In the genomic region with DNA sequence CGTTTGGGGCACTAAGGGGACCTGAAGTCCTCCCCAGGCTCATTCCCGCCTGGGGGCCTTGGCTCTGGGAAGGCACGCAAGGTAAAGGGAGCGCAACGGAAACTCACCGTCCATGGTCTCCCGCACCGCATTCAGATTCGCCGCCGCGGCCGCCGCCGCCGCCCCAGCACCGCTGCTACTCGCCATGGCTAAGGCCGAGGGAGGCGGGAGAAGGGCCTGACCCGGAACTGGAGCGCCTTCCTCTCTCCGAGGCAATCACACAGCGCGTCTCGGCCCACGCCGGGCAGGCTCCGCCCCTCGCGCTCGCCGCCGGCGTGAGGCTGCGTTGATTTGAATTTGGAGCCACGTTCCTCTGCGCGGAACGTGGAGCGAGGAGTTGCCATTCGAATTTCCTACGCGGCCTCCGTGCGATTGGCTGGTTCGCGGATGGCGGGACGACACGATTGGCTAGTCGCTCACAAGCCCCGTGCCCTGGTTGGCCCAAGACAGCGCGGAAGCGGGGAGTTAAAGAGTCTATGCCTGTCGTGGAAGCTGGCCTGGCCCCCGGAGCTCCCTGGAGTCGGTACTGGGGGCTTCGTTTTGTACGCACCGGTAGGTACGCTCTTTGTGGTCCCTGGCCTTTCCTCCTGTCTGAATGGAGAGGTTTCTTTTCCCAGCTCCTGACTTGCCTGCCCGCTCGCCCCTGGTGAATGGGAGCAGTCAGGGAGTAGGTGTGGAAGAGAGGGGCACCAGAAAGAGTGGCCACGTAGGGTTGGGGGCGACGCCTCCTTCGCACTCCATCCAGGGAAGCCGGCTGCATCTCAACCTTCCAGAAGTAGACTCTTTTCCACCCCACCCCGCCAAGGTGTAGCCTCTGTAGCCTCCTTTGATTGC, we compare ENCODE assay signal across 8 cellular contexts. TPM values are rescaled to one million over a fixed set of nuclear protein-coding genes. Genes with fewer than 3 reads are reported as not detected.
DNase-seq lines count a peak whose midpoint lies in the region; ATAC-seq and TF ChIP-seq lines count a peak whose summit lies in the region.

A gene (plus strand): TSS at position 507 of the 873 bp plus-strand sequence. CDS start 1,018 bp downstream, outside the sequence.
A gene with protein sequence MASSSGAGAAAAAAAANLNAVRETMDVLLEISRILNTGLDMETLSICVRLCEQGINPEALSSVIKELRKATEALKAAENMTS (minus strand): TSS at position 213 of the 873 bp plus-strand sequence. CDS start 27 bp downstream, at position 186.

- H3K27ac Mint-ChIP-seq in activated naive CD4-positive, alpha-beta T cell treated with anti-CD3 and anti-CD28 coated beads, Interleukin-2, amount 50 U/mL, for 72 hours = peak within 1 kb of the TSS; percentile 94 to 97

- H3K4me3 ChIP-seq in GM12864 (ENCODE audit: low read depth, low read length) (peak within 1 kb of the TSS; percentile 93), testis (peak within 1 kb of the TSS; percentile 73 to 78)

- H3K36me3 ChIP-seq in testis (ENCODE audit: low read depth, missing control alignments) = no peaks in the 10 kb centered on the region

- no peak for TF ChIP-seq POLR2A in testis (IDR thresholded peaks at IDR 0.05)

- peaks cover 4% of the 10 kb centered on the region for H3K4me1 ChIP-seq in testis

- TF ChIP-seq CTCF in GM12864 (IDR thresholded peaks at IDR 0.05; ENCODE audit: low read depth, low read length, missing control alignments) (no peak), testis (IDR thresholded peaks at IDR 0.05) (no peak)

- peaks cover 44 to 55% of the 10 kb centered on the region in 2 donors for H3K36me3 Mint-ChIP-seq in activated naive CD4-positive, alpha-beta T cell treated with anti-CD3 and anti-CD28 coated beads, Interleukin-2, amount 50 U/mL, for 72 hours

- no peaks in the 10 kb centered on the region for H3K9me3 ChIP-seq in testis

- H3K9me3 Mint-ChIP-seq in activated naive CD4-positive, alpha-beta T cell treated with anti-CD3 and anti-CD28 coated beads, Interleukin-2, amount 50 U/mL, for 72 hours = peaks cover 0 to 6% of the 10 kb centered on the region in 2 donors

- DNase-seq in GM12864 (ENCODE audit: low read depth) = peak; percentile 95
- DNase-seq in NCI-H1105 treated with DMSO at 0.1 percent for 48 hours (lab: John Stamatoyannopoulos, UW) = peak; percentile 91
- peak; percentile 97 for DNase-seq in SKM-1 treated with dmso at 0.1 percent for 144 hours (lab: John Stamatoyannopoulos, UW; ENCODE audit: unreplicated experiment)
- DNase-seq in activated naive CD4-positive, alpha-beta T cell treated with anti-CD3 and anti-CD28 coated beads, Interleukin-2, amount 50 U/mL, for 72 hours (ENCODE audit: low spot score in 2 of 2) = peak; percentile 91 to 96
- DNase-seq in glomerular endothelial cell (ENCODE audit: extremely low read depth, low read depth, low spot score) = peak; percentile 88
- DNase-seq in occipital lobe (lab: John Stamatoyannopoulos, UW) = peak; percentile 95
- peak; percentile 96 for DNase-seq in testis

- ATAC-seq in HG02678 (IDR thresholded peaks at IDR 0.05; ENCODE audit: unreplicated experiment) = peak; percentile 94
- ATAC-seq in activated naive CD4-positive, alpha-beta T cell treated with anti-CD3 and anti-CD28 coated beads, Interleukin-2, amount 50 U/mL, for 72 hours = peak; percentile 95

- no peaks in the 10 kb centered on the region for H3K27me3 ChIP-seq in testis

- intact Hi-C loops in testis (cut with DNase I; ENCODE audit: low total_unique reads) = no loop called here

- peak within 1 kb of the TSS; percentile 23 to 54 for H3K27ac ChIP-seq in testis

- 0 to 2% methylated on average over 19 to 29 of the region's 71 CpGs for WGBS in testis, 2 donors

RNA-seq across cellular contexts. Expression of the first gene that starts in this region (rescaled TPM):
- total RNA-seq in activated naive CD4-positive, alpha-beta T cell treated with anti-CD3 and anti-CD28 coated beads, Interleukin-2, amount 50 U/mL, for 72 hours = 10 to 100 TPM; 23.7 to 25.9 TPM
- 4.4 and 12.5 TPM in 2 replicates for total RNA-seq in glomerular endothelial cell
- 1.6 TPM for total RNA-seq in occipital lobe
- 10 to 100 TPM in 1 of 2 donors, 1 to 10 TPM in 1; 5.7 to 10.2 TPM for total RNA-seq in testis
- polyA plus RNA-seq in testis (ENCODE audit: insufficient read depth, low read depth, low replicate concordance) = 6.0 TPM

RNA-seq across cellular contexts. Expression of the second gene that starts in this region (rescaled TPM):
- total RNA-seq in activated naive CD4-positive, alpha-beta T cell treated with anti-CD3 and anti-CD28 coated beads, Interleukin-2, amount 50 U/mL, for 72 hours = 10 to 100 TPM; 20.5 to 42.2 TPM
- total RNA-seq in glomerular endothelial cell (7.9 and 13.0 TPM in 2 replicates), occipital lobe (41.8 TPM), testis (1 to 10 TPM; 4.0 to 4.3 TPM)
- polyA plus RNA-seq in testis (ENCODE audit: insufficient read depth, low read depth, low replicate concordance) = 8.6 TPM

Comparison
In these comparisons a context has a peak if more than half of its experiments do, and no peak if none do; other contexts are left out.
1. Peak in every context shown above with its lines: DNase-seq, ATAC-seq, H3K4me3 ChIP-seq and H3K27ac ChIP-seq.